ENCODE assay signal across 8 cellular contexts in genomic region chr22:20428496-20429253, GRCh38. TPM values are rescaled to one million over a fixed set of nuclear protein-coding genes. Genes with fewer than 3 reads are reported as not detected.
DNase-seq lines count a peak whose midpoint lies in the region; ATAC-seq and TF ChIP-seq lines count a peak whose summit lies in the region.

No MANE protein-coding gene starts in this region.

- in situ Hi-C loops in GM13976 (cut with MboI; ENCODE audit: low sequenced_read_pairs, unreplicated experiment), result no loop called here

- H3K9me3 ChIP-seq in CD4-positive, alpha-beta T cell (ENCODE audit: control insufficient read depth, low read length), result no peaks in the 10 kb centered on the region
- H3K9me3 ChIP-seq in ascending aorta, result no peaks in the 10 kb centered on the region

- H3K27ac Mint-ChIP-seq in CD4-positive, alpha-beta T cell, result peak overlapping the region; percentile 53
- H3K27ac Mint-ChIP-seq in nephron, result no peak overlapping the region

- TF ChIP-seq CTCF in CD4-positive, alpha-beta T cell (IDR thresholded peaks at IDR 0.05), result no peak
- TF ChIP-seq CTCF in GM13976 (IDR thresholded peaks at IDR 0.05; ENCODE audit: borderline replicate concordance, control extremely low read depth, extremely low read depth, insufficient read depth, missing control alignments), result no peak
- TF ChIP-seq CTCF in ascending aorta (IDR thresholded peaks at IDR 0.05), result no peak
- TF ChIP-seq CTCF in nephron (IDR thresholded peaks at IDR 0.05; ENCODE audit: unreplicated experiment in 3 of 3), result no peak

- no peak overlapping the region for H3K27ac ChIP-seq in CD4-positive, alpha-beta T cell (ENCODE audit: low read depth, low read length)
- no peak overlapping the region for H3K27ac ChIP-seq in ascending aorta

- CTCF ChIA-PET in CD4-positive, alpha-beta T cell (lab: Charles Lee), result interaction anchor here (1.2 to 2.3 kb wide), 2 partner anchors 10 to 28 kb away, joined by 5 to 7 read pairs; no protein-coding TSS in a partner anchor

- intact Hi-C loops in CD4-positive, alpha-beta T cell (cut with DNase I, micrococcal nuclease), result loop anchor here in 1 of 2 experiments (2.0 kb wide), 1 partner anchor 68 kb away; no protein-coding TSS in a partner anchor
- intact Hi-C loops in ascending aorta (cut with DNase I), result no loop called here

- DNase-seq in CD4-positive, alpha-beta T cell, result no peak
- peak; percentile 42 for DNase-seq in GM13976 (ENCODE audit: low spot score)
- DNase-seq in ascending aorta (ENCODE audit: low spot score in 2 of 2), result no peak
- no peak for DNase-seq in NCI-H2107 treated with DMSO at 0.1 percent for 48 hours (lab: John Stamatoyannopoulos, UW; ENCODE audit: unreplicated experiment)
- DNase-seq in Kasumi-1 (lab: John Stamatoyannopoulos, UW), result no peak
- no peak for DNase-seq in islet precursor cell

- H3K4me3 Mint-ChIP-seq in CD4-positive, alpha-beta T cell, result peak overlapping the region; percentile 86
- peak overlapping the region in 2 of 3 experiments; percentile 1 to 32 for H3K4me3 Mint-ChIP-seq in nephron

- peaks cover 39 to 59% of the 10 kb centered on the region in 2 donors for H3K36me3 ChIP-seq in ascending aorta

- no peaks in the 10 kb centered on the region for H3K9me3 Mint-ChIP-seq in CD4-positive, alpha-beta T cell
- H3K9me3 Mint-ChIP-seq in nephron, result no peaks in the 10 kb centered on the region

- H3K4me1 Mint-ChIP-seq in CD4-positive, alpha-beta T cell (ENCODE audit: low read depth), result peaks cover 14% of the 10 kb centered on the region
- H3K4me1 Mint-ChIP-seq in nephron, result peaks cover 1% of the 10 kb centered on the region

- H3K4me1 ChIP-seq in ascending aorta, result peaks cover 5 to 22% of the 10 kb centered on the region in 2 donors

- no peak for ATAC-seq in CD4-positive, alpha-beta T cell (ENCODE audit: poor library complexity)
- ATAC-seq in HG03439 (IDR thresholded peaks at IDR 0.05; ENCODE audit: unreplicated experiment), result no peak

- no peaks in the 10 kb centered on the region for H3K36me3 Mint-ChIP-seq in CD4-positive, alpha-beta T cell (ENCODE audit: low read depth)
- peaks cover 22% of the 10 kb centered on the region for H3K36me3 Mint-ChIP-seq in nephron (ENCODE audit: low read depth)

- peaks cover 35% of the 10 kb centered on the region for H3K27me3 Mint-ChIP-seq in CD4-positive, alpha-beta T cell
- H3K27me3 Mint-ChIP-seq in nephron (ENCODE audit: low read depth), result peaks cover 29% of the 10 kb centered on the region

- POLR2A ChIA-PET in CD4-positive, alpha-beta T cell (lab: Charles Lee), result interaction anchor here (0.6 to 6.7 kb wide), 8 partner anchors 10 to 129 kb away, joined by 3 to 67 read pairs (median 5); partner anchors contain the start of genes KLHL22 and MED15

- H3K27me3 ChIP-seq in CD4-positive, alpha-beta T cell (ENCODE audit: control insufficient read depth, insufficient read depth, low read length), result peaks cover 21% of the 10 kb centered on the region
- H3K27me3 ChIP-seq in ascending aorta, result no peaks in the 10 kb centered on the region

- peak overlapping the region; percentile 14 to 50 for H3K4me3 ChIP-seq in ascending aorta

RNA-seq across cellular contexts. Expression of gene SCARF2, which starts 8.9 kb away (rescaled TPM):
- 1 to 10 TPM; 2.5 to 3.1 TPM for total RNA-seq in CD4-positive, alpha-beta T cell
- 133 TPM for total RNA-seq in ascending aorta

RNA-seq across cellular contexts. Expression of gene ZNF74, which starts 34.7 kb away (rescaled TPM):
- total RNA-seq in CD4-positive, alpha-beta T cell, result 1 to 10 TPM; 1.7 to 2.3 TPM
- 28.9 TPM for total RNA-seq in ascending aorta

Comparison
In these comparisons a context has a peak if more than half of its experiments do, and no peak if none do; other contexts are left out.
1. RNA of gene SCARF2, which starts 8.9 kb away (total RNA-seq): 133 TPM in ascending aorta (single experiment); 2.5 to 3.1 TPM in CD4-positive, alpha-beta T cell; every median in the first group is over 10 times any median in the second.